9 cellular contexts compared by ENCODE assay signal in the genomic region with DNA sequence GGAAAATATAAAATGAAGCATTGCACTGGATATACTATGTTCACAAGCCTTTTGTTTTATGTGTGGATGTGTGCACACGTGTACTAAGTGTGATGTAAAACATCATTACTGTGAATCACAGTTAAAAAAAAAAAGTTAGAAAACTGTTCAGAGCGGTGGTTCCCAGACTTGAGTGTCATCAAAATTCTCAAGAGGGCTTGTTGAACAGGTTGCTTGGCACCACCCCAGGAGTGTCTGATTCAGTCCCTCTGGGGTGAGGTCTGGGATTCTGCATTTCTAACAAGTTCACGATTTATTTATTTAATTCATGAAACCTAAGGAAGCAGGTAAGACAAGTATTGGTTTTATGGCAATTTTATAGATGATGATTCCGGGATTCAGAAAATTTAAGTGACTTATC. TPM values are rescaled to one million over a fixed set of nuclear protein-coding genes. Genes with fewer than 3 reads are reported as not detected.
DNase-seq lines count a peak whose midpoint lies in the region; ATAC-seq and TF ChIP-seq lines count a peak whose summit lies in the region.
"Had no signal": no experiment of that assay in that cellular context is flagged by ENCODE, and none has a peak within 500 bp of the region (broad histone marks: within the 10 kb centered on the region; RNA-seq: fewer than 3 reads in every experiment).

No MANE protein-coding gene starts in this region.

- H3K79me2 ChIP-seq in DOHH2 (ENCODE audit: control insufficient read depth, low read length), result peaks cover 73% of the 10 kb centered on the region

- POLR2A ChIA-PET in activated CD8-positive, alpha-beta T cell treated with anti-CD3 and anti-CD28 coated beads for 36 hours (lab: Charles Lee), result interaction anchor here (1.2 to 2.9 kb wide), 6 partner anchors 8 to 468 kb away, joined by 3 to 34 read pairs (median 10); a partner anchor contains a TSS

- DNase-seq in activated CD8-positive, alpha-beta T cell treated with anti-CD3 and anti-CD28 coated beads for 36 hours, result no peak
- DNase-seq in mesenchymal stem cell (no peak), foreskin melanocyte (no peak), hippocampal formation (lab: John Stamatoyannopoulos, UW) (no peak)
- DNase-seq: NCI-H526 treated with DMSO at 0.1 percent for 48 hours had no signal

- no peak overlapping the region for H2BK120ac ChIP-seq in mesenchymal stem cell (ENCODE audit: low read depth, low read length)

- 85% methylated on average over 3 of the region's 4 CpGs for WGBS in HUES64
- WGBS in mesenchymal stem cell, result 100% methylated on average over 2 of the region's 4 CpGs

- H3K4me3 Mint-ChIP-seq in activated CD8-positive, alpha-beta T cell treated with anti-CD3 and anti-CD28 coated beads for 36 hours, result peak overlapping the region; percentile 89

- no peak overlapping the region for H2AFZ ChIP-seq in mesenchymal stem cell (ENCODE audit: low read depth, low read length)

- peak overlapping the region; percentile 82 for H3K4me3 ChIP-seq in DOHH2 (ENCODE audit: low read length)
- peak overlapping the region; percentile 96 for H3K4me3 ChIP-seq in HUES64 (ENCODE audit: low read length)
- peak overlapping the region in 1 of 2 experiments; percentile 96 for H3K4me3 ChIP-seq in mesenchymal stem cell (ENCODE audit: insufficient read depth in 1 of 2, low read depth in 1 of 2, low read length in 2 of 2)

- intact Hi-C loops in activated CD8-positive, alpha-beta T cell treated with anti-CD3 and anti-CD28 coated beads for 36 hours (cut with micrococcal nuclease), result loop anchor here (5.0 to 10.0 kb wide), 2 partner anchors 85 to 447 kb away; a partner anchor contains a TSS

- H3K14ac ChIP-seq in mesenchymal stem cell (ENCODE audit: low read length in 2 of 2), result no peak overlapping the region

- H3K4me1 ChIP-seq in DOHH2 (ENCODE audit: control insufficient read depth, low read length) (peaks cover 48% of the 10 kb centered on the region), HUES64 (ENCODE audit: insufficient read depth, low read length) (peaks cover 29% of the 10 kb centered on the region; the same call in 1 of the 2 replicates), mesenchymal stem cell (ENCODE audit: control insufficient read depth, insufficient read depth, low read depth, low read length) (peaks cover 5% of the 10 kb centered on the region)

- H2BK5ac ChIP-seq in mesenchymal stem cell (ENCODE audit: low read depth, low read length, poor library complexity, severe bottlenecking), result no peak overlapping the region

- H3F3A ChIP-seq in DOHH2 (ENCODE audit: control insufficient read depth, insufficient read depth), result no peaks in the 10 kb centered on the region

- no peak overlapping the region for H2BK15ac ChIP-seq in mesenchymal stem cell (ENCODE audit: low read depth, poor library complexity, severe bottlenecking)

- no peaks in the 10 kb centered on the region for H3K9me2 ChIP-seq in DOHH2 (replicated peaks; ENCODE audit: control insufficient read depth, low read length)

- no peak overlapping the region for H2AK5ac ChIP-seq in mesenchymal stem cell (ENCODE audit: low read length, severe bottlenecking)

- CTCF ChIA-PET in activated CD8-positive, alpha-beta T cell treated with anti-CD3 and anti-CD28 coated beads for 36 hours (lab: Charles Lee), result no interaction called here

- H4K8ac ChIP-seq in mesenchymal stem cell (ENCODE audit: low read length), result no peak overlapping the region

- H3K27me3 ChIP-seq in DOHH2 (ENCODE audit: control insufficient read depth, low read length) (no peaks in the 10 kb centered on the region), HUES64 (ENCODE audit: insufficient read depth, low read length) (no peaks in the 10 kb centered on the region), mesenchymal stem cell (ENCODE audit: control insufficient read depth in 1 of 2, insufficient read depth in 1 of 2, low read length in 2 of 2) (no peaks in the 10 kb centered on the region)

- H3K9ac ChIP-seq in HUES64 (ENCODE audit: low read depth, low read length) (peak overlapping the region; percentile 98), mesenchymal stem cell (ENCODE audit: low read length) (peak overlapping the region; percentile 81)

- no peak overlapping the region for H3K27ac ChIP-seq in DOHH2 (ENCODE audit: low read depth, low read length)
- H3K27ac ChIP-seq in HUES64 (ENCODE audit: low read depth, low read length), result no peak overlapping the region
- no peak overlapping the region for H3K27ac ChIP-seq in mesenchymal stem cell (ENCODE audit: low read length, poor library complexity, severe bottlenecking)

- H3K36me3 Mint-ChIP-seq in activated CD8-positive, alpha-beta T cell treated with anti-CD3 and anti-CD28 coated beads for 36 hours (ENCODE audit: low read depth), result peaks cover 44% of the 10 kb centered on the region

- H4K91ac ChIP-seq in mesenchymal stem cell (ENCODE audit: low read length), result no peak overlapping the region

- no peak overlapping the region for H3K18ac ChIP-seq in mesenchymal stem cell (ENCODE audit: low read depth in 1 of 2, low read length in 2 of 2)

- peaks cover 18% of the 10 kb centered on the region for H3K79me1 ChIP-seq in mesenchymal stem cell (replicated peaks; ENCODE audit: low read length, poor library complexity, severe bottlenecking)

- ATAC-seq in activated CD8-positive, alpha-beta T cell treated with anti-CD3 and anti-CD28 coated beads for 36 hours, result no peak
- ATAC-seq in HG03175 (IDR thresholded peaks at IDR 0.05; ENCODE audit: unreplicated experiment), result no peak
- ATAC-seq in HG03460 (IDR thresholded peaks at IDR 0.05; ENCODE audit: unreplicated experiment), result no peak

- peaks cover 64% of the 10 kb centered on the region for H3K36me3 ChIP-seq in DOHH2 (ENCODE audit: control insufficient read depth, low read length)
- H3K36me3 ChIP-seq in HUES64 (ENCODE audit: insufficient read depth, low read length), result peaks cover 44% of the 10 kb centered on the region
- peaks cover 2 to 5% of the 10 kb centered on the region in 2 experiments for H3K36me3 ChIP-seq in mesenchymal stem cell (ENCODE audit: control insufficient read depth in 1 of 2, insufficient read depth in 2 of 2, low read depth in 1 of 2, low read length in 2 of 2)

- peaks cover 21% of the 10 kb centered on the region for H3K4me1 Mint-ChIP-seq in activated CD8-positive, alpha-beta T cell treated with anti-CD3 and anti-CD28 coated beads for 36 hours (ENCODE audit: low read depth)

- H3K27me3 Mint-ChIP-seq in activated CD8-positive, alpha-beta T cell treated with anti-CD3 and anti-CD28 coated beads for 36 hours, result no peaks in the 10 kb centered on the region

- no peaks in the 10 kb centered on the region for H3K9me3 ChIP-seq in DOHH2 (ENCODE audit: control insufficient read depth, insufficient read depth, low read length)
- H3K9me3 ChIP-seq in HUES64 (ENCODE audit: insufficient read depth, low read depth, low read length), result no peaks in the 10 kb centered on the region
- H3K9me3 ChIP-seq in mesenchymal stem cell (ENCODE audit: control insufficient read depth, low read length), result no peaks in the 10 kb centered on the region

- H3K9me3 Mint-ChIP-seq in activated CD8-positive, alpha-beta T cell treated with anti-CD3 and anti-CD28 coated beads for 36 hours, result no peaks in the 10 kb centered on the region

- H3K4me2 ChIP-seq in DOHH2 (ENCODE audit: low read length) (peak overlapping the region; percentile 83), mesenchymal stem cell (ENCODE audit: low read length, poor library complexity, severe bottlenecking) (no peak overlapping the region)

- H2BK12ac ChIP-seq in mesenchymal stem cell (ENCODE audit: low read length in 2 of 2), result no peak overlapping the region

- no peak overlapping the region for H3K4ac ChIP-seq in mesenchymal stem cell (ENCODE audit: low read depth in 1 of 2, low read length in 2 of 2)

- peak overlapping the region; percentile 24 for H3K27ac Mint-ChIP-seq in activated CD8-positive, alpha-beta T cell treated with anti-CD3 and anti-CD28 coated beads for 36 hours

- no peak for TF ChIP-seq CTCF in DOHH2 (IDR thresholded peaks at IDR 0.05; ENCODE audit: low read depth, low read length, poor library complexity, severe bottlenecking)
- TF ChIP-seq CTCF in activated CD8-positive, alpha-beta T cell treated with anti-CD3 and anti-CD28 coated beads for 36 hours (IDR thresholded peaks at IDR 0.05), result no peak

- no peak overlapping the region for H3K23ac ChIP-seq in mesenchymal stem cell (ENCODE audit: low read length in 2 of 2)

- peaks cover 18% of the 10 kb centered on the region; the same call in 1 of the 2 replicates for H4K20me1 ChIP-seq in DOHH2 (ENCODE audit: control insufficient read depth, insufficient read depth, low read depth, low read length)

RNA-seq across cellular contexts. Expression of a gene that starts 1.8 kb away (rescaled TPM):
- polyA plus RNA-seq in HUES64 (2013, experiment 1 of 2), result 129 TPM
- 140 TPM for polyA plus RNA-seq in HUES64 (2013, experiment 2 of 2)
- total RNA-seq in activated CD8-positive, alpha-beta T cell treated with anti-CD3 and anti-CD28 coated beads for 36 hours, result 10 to 100 TPM; 49.7 to 53.4 TPM
- polyA plus RNA-seq in mesenchymal stem cell (2013, experiment 1 of 2), result 6.4 TPM
- 6.5 TPM for polyA plus RNA-seq in mesenchymal stem cell (2013, experiment 2 of 2)
